ENCODE assay signal across 1 cellular context in genomic region chr11:65497141-65498041, GRCh38.
TF ChIP-seq lines count a peak whose summit lies in the region.

No MANE protein-coding gene starts in this region.

TF ChIP-seq in HepG2, 621 proteins besides CTCF, POLR2A, EP300 and RAD21 (continued from another document and continues in another):
- TF ChIP-seq, protein P1, sequence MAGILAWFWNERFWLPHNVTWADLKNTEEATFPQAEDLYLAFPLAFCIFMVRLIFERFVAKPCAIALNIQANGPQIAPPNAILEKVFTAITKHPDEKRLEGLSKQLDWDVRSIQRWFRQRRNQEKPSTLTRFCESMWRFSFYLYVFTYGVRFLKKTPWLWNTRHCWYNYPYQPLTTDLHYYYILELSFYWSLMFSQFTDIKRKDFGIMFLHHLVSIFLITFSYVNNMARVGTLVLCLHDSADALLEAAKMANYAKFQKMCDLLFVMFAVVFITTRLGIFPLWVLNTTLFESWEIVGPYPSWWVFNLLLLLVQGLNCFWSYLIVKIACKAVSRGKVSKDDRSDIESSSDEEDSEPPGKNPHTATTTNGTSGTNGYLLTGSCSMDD (CRISPR knock-in tag; IDR thresholded peaks at IDR 0.05): no peak
- no peak for TF ChIP-seq MEF2D (CRISPR knock-in tag; IDR thresholded peaks at IDR 0.05)
- no peak for TF ChIP-seq NFIB (CRISPR knock-in tag; IDR thresholded peaks at IDR 0.05; ENCODE audit: borderline replicate concordance)
- TF ChIP-seq POLR2AphosphoS2 (IDR thresholded peaks at IDR 0.05; ENCODE audit: low read depth, low read length): peak; percentile 77
- TF ChIP-seq, protein P2, sequence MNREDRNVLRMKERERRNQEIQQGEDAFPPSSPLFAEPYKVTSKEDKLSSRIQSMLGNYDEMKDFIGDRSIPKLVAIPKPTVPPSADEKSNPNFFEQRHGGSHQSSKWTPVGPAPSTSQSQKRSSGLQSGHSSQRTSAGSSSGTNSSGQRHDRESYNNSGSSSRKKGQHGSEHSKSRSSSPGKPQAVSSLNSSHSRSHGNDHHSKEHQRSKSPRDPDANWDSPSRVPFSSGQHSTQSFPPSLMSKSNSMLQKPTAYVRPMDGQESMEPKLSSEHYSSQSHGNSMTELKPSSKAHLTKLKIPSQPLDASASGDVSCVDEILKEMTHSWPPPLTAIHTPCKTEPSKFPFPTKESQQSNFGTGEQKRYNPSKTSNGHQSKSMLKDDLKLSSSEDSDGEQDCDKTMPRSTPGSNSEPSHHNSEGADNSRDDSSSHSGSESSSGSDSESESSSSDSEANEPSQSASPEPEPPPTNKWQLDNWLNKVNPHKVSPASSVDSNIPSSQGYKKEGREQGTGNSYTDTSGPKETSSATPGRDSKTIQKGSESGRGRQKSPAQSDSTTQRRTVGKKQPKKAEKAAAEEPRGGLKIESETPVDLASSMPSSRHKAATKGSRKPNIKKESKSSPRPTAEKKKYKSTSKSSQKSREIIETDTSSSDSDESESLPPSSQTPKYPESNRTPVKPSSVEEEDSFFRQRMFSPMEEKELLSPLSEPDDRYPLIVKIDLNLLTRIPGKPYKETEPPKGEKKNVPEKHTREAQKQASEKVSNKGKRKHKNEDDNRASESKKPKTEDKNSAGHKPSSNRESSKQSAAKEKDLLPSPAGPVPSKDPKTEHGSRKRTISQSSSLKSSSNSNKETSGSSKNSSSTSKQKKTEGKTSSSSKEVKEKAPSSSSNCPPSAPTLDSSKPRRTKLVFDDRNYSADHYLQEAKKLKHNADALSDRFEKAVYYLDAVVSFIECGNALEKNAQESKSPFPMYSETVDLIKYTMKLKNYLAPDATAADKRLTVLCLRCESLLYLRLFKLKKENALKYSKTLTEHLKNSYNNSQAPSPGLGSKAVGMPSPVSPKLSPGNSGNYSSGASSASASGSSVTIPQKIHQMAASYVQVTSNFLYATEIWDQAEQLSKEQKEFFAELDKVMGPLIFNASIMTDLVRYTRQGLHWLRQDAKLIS (CRISPR knock-in tag; IDR thresholded peaks at IDR 0.05): no peak
- no peak for TF ChIP-seq ZBTB46 (CRISPR knock-in tag; IDR thresholded peaks at IDR 0.05; ENCODE audit: borderline replicate concordance)
- TF ChIP-seq SOX6 (IDR thresholded peaks at IDR 0.05): no peak
- TF ChIP-seq SOX6 (CRISPR knock-in tag; IDR thresholded peaks at IDR 0.05): peak; percentile 90
- TF ChIP-seq ZNF883 (CRISPR knock-in tag; IDR thresholded peaks at IDR 0.05; ENCODE audit: not compliant biosample characterization): peak; percentile 68
- TF ChIP-seq, protein P3, sequence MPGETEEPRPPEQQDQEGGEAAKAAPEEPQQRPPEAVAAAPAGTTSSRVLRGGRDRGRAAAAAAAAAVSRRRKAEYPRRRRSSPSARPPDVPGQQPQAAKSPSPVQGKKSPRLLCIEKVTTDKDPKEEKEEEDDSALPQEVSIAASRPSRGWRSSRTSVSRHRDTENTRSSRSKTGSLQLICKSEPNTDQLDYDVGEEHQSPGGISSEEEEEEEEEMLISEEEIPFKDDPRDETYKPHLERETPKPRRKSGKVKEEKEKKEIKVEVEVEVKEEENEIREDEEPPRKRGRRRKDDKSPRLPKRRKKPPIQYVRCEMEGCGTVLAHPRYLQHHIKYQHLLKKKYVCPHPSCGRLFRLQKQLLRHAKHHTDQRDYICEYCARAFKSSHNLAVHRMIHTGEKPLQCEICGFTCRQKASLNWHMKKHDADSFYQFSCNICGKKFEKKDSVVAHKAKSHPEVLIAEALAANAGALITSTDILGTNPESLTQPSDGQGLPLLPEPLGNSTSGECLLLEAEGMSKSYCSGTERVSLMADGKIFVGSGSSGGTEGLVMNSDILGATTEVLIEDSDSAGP (CRISPR knock-in tag; IDR thresholded peaks at IDR 0.05; ENCODE audit: borderline replicate concordance): peak; percentile 88; the same call in 1 of the 2 replicates
- no peak for TF ChIP-seq EHMT2 (IDR thresholded peaks at IDR 0.05; ENCODE audit: borderline replicate concordance, low read depth, low read length)
- TF ChIP-seq ZNF251 (CRISPR knock-in tag; IDR thresholded peaks at IDR 0.05): no peak
- TF ChIP-seq UBTF (CRISPR knock-in tag; IDR thresholded peaks at IDR 0.05): no peak; the same call in none of the 2 replicates
- TF ChIP-seq PAWR (CRISPR knock-in tag; IDR thresholded peaks at IDR 0.05; ENCODE audit: borderline replicate concordance): peak; percentile 78; the same call in 1 of the 2 replicates
- TF ChIP-seq, protein P4, sequence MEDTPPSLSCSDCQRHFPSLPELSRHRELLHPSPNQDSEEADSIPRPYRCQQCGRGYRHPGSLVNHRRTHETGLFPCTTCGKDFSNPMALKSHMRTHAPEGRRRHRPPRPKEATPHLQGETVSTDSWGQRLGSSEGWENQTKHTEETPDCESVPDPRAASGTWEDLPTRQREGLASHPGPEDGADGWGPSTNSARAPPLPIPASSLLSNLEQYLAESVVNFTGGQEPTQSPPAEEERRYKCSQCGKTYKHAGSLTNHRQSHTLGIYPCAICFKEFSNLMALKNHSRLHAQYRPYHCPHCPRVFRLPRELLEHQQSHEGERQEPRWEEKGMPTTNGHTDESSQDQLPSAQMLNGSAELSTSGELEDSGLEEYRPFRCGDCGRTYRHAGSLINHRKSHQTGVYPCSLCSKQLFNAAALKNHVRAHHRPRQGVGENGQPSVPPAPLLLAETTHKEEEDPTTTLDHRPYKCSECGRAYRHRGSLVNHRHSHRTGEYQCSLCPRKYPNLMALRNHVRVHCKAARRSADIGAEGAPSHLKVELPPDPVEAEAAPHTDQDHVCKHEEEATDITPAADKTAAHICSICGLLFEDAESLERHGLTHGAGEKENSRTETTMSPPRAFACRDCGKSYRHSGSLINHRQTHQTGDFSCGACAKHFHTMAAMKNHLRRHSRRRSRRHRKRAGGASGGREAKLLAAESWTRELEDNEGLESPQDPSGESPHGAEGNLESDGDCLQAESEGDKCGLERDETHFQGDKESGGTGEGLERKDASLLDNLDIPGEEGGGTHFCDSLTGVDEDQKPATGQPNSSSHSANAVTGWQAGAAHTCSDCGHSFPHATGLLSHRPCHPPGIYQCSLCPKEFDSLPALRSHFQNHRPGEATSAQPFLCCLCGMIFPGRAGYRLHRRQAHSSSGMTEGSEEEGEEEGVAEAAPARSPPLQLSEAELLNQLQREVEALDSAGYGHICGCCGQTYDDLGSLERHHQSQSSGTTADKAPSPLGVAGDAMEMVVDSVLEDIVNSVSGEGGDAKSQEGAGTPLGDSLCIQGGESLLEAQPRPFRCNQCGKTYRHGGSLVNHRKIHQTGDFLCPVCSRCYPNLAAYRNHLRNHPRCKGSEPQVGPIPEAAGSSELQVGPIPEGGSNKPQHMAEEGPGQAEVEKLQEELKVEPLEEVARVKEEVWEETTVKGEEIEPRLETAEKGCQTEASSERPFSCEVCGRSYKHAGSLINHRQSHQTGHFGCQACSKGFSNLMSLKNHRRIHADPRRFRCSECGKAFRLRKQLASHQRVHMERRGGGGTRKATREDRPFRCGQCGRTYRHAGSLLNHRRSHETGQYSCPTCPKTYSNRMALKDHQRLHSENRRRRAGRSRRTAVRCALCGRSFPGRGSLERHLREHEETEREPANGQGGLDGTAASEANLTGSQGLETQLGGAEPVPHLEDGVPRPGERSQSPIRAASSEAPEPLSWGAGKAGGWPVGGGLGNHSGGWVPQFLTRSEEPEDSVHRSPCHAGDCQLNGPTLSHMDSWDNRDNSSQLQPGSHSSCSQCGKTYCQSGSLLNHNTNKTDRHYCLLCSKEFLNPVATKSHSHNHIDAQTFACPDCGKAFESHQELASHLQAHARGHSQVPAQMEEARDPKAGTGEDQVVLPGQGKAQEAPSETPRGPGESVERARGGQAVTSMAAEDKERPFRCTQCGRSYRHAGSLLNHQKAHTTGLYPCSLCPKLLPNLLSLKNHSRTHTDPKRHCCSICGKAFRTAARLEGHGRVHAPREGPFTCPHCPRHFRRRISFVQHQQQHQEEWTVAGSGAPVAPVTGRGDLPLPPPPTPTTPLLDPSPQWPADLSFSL (CRISPR knock-in tag; IDR thresholded peaks at IDR 0.05): no peak
- TF ChIP-seq FLYWCH1 (CRISPR knock-in tag; IDR thresholded peaks at IDR 0.05): no peak; the same call in 1 of the 2 replicates
- TF ChIP-seq, protein P5, sequence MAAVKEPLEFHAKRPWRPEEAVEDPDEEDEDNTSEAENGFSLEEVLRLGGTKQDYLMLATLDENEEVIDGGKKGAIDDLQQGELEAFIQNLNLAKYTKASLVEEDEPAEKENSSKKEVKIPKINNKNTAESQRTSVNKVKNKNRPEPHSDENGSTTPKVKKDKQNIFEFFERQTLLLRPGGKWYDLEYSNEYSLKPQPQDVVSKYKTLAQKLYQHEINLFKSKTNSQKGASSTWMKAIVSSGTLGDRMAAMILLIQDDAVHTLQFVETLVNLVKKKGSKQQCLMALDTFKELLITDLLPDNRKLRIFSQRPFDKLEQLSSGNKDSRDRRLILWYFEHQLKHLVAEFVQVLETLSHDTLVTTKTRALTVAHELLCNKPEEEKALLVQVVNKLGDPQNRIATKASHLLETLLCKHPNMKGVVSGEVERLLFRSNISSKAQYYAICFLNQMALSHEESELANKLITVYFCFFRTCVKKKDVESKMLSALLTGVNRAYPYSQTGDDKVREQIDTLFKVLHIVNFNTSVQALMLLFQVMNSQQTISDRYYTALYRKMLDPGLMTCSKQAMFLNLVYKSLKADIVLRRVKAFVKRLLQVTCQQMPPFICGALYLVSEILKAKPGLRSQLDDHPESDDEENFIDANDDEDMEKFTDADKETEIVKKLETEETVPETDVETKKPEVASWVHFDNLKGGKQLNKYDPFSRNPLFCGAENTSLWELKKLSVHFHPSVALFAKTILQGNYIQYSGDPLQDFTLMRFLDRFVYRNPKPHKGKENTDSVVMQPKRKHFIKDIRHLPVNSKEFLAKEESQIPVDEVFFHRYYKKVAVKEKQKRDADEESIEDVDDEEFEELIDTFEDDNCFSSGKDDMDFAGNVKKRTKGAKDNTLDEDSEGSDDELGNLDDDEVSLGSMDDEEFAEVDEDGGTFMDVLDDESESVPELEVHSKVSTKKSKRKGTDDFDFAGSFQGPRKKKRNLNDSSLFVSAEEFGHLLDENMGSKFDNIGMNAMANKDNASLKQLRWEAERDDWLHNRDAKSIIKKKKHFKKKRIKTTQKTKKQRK (IDR thresholded peaks at IDR 0.05; ENCODE audit: low read length): no peak
- TF ChIP-seq ATF5 (CRISPR knock-in tag; IDR thresholded peaks at IDR 0.05; ENCODE audit: low read depth): no peak
- TF ChIP-seq ZEB1 (IDR thresholded peaks at IDR 0.05; ENCODE audit: insufficient replicate concordance, low read depth): peak; percentile 38
- TF ChIP-seq ZNF564 (CRISPR knock-in tag; IDR thresholded peaks at IDR 0.05): peak; percentile 33; the same call in 1 of the 2 replicates
- no peak; the same call in 1 of the 2 replicates for TF ChIP-seq ZNF766 (CRISPR knock-in tag; IDR thresholded peaks at IDR 0.05; ENCODE audit: borderline replicate concordance)
- TF ChIP-seq ZNF878 (CRISPR knock-in tag; IDR thresholded peaks at IDR 0.05): no peak; the same call in 1 of the 2 replicates
- peak; percentile 88 for TF ChIP-seq NFRKB (IDR thresholded peaks at IDR 0.05)
- no peak for TF ChIP-seq ATM (IDR thresholded peaks at IDR 0.05; ENCODE audit: borderline replicate concordance)
- TF ChIP-seq, protein P6, sequence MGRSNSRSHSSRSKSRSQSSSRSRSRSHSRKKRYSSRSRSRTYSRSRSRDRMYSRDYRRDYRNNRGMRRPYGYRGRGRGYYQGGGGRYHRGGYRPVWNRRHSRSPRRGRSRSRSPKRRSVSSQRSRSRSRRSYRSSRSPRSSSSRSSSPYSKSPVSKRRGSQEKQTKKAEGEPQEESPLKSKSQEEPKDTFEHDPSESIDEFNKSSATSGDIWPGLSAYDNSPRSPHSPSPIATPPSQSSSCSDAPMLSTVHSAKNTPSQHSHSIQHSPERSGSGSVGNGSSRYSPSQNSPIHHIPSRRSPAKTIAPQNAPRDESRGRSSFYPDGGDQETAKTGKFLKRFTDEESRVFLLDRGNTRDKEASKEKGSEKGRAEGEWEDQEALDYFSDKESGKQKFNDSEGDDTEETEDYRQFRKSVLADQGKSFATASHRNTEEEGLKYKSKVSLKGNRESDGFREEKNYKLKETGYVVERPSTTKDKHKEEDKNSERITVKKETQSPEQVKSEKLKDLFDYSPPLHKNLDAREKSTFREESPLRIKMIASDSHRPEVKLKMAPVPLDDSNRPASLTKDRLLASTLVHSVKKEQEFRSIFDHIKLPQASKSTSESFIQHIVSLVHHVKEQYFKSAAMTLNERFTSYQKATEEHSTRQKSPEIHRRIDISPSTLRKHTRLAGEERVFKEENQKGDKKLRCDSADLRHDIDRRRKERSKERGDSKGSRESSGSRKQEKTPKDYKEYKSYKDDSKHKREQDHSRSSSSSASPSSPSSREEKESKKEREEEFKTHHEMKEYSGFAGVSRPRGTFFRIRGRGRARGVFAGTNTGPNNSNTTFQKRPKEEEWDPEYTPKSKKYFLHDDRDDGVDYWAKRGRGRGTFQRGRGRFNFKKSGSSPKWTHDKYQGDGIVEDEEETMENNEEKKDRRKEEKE (IDR thresholded peaks at IDR 0.05): no peak
